In the genomic region with DNA sequence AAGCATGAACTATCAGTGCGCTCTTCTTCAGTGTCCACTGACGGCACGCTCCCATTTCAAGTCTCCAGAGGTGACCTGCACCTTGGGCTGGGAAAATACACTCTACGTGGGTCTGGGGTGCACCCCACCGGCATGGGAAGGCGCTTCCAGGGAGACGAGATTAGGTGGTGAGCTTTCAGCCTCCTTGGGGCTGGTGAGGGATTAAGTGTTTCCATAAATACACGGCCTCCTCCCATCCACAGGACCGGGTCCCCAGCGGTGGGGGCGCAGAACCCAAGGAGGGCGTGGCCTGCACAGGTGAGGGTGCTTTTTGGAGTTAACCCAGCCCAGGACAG, we compare ENCODE assay signal across 1 cellular context.
TF ChIP-seq lines count a peak whose summit lies in the region.

No MANE protein-coding gene starts in this region.

TF ChIP-seq in HepG2, 621 proteins besides CTCF, POLR2A, EP300 and RAD21:
- TF ChIP-seq FLYWCH1 (CRISPR knock-in tag; IDR thresholded peaks at IDR 0.05) = 0 out of 2 replicates have a peak, but pooled peaks have one; percentile 47
- TF ChIP-seq, protein P1, sequence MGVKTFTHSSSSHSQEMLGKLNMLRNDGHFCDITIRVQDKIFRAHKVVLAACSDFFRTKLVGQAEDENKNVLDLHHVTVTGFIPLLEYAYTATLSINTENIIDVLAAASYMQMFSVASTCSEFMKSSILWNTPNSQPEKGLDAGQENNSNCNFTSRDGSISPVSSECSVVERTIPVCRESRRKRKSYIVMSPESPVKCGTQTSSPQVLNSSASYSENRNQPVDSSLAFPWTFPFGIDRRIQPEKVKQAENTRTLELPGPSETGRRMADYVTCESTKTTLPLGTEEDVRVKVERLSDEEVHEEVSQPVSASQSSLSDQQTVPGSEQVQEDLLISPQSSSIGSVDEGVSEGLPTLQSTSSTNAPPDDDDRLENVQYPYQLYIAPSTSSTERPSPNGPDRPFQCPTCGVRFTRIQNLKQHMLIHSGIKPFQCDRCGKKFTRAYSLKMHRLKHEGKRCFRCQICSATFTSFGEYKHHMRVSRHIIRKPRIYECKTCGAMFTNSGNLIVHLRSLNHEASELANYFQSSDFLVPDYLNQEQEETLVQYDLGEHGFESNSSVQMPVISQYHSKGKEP (CRISPR knock-in tag; IDR thresholded peaks at IDR 0.05) = no peak
- TF ChIP-seq, protein P2, sequence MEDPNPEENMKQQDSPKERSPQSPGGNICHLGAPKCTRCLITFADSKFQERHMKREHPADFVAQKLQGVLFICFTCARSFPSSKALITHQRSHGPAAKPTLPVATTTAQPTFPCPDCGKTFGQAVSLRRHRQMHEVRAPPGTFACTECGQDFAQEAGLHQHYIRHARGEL (CRISPR knock-in tag; IDR thresholded peaks at IDR 0.05) = 0 out of 2 replicates have a peak, but pooled peaks have one; percentile 44
- no peak for TF ChIP-seq ELF1 (CRISPR knock-in tag; IDR thresholded peaks at IDR 0.05)
